In the genomic region with DNA sequence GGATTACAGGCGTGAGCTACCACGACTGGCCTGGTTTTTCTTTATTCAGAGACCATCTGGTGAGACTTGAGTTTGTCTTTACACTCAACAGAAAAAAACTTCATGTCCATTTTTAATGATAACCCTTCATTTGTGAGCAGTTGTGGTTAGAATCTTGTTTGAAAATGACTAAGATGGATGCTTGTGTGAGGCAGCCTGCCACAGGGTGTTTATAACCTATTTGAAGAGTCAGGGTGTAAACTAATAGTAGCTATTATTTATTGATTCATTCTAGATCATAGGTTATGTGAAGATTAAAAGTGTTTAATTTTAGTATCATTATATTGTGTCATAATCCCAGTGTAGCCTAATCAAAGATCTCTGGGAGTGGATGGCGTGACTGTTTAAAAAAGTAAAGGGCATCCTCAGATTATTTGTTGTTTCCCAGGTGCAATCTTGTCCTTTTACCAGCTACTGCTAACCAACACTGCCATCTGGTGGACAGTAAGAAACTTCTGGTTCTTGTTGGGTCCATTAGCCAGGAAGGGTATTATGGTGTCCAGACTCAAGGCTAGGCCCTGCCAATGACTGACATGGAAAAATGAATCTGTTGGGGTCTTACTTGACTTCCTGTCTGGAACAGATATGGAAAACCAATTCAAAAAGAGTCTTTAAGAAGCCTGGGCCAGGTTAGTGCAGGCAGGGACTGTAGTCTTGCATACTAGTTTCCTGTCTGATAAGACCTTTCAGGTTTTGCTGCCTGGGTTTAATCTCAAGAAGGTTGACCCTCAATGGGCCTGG, we compare ENCODE assay signal across 2 cellular contexts.
A peak's percentile ranks its signal among the peaks of the same experiment; 100 is the strongest.
TF ChIP-seq lines count a peak whose summit lies in the region.

No MANE protein-coding gene starts in this region.

TF ChIP-seq in HEK293T, 16 proteins besides CTCF, POLR2A, EP300 and RAD21 (continued from another document):
- TF ChIP-seq CTBP1 (IDR thresholded peaks at IDR 0.05; ENCODE audit: borderline replicate concordance) (no peak), ZNF384 (IDR thresholded peaks at IDR 0.05) (no peak)

TF ChIP-seq in K562, 482 proteins besides CTCF, POLR2A, EP300 and RAD21 (continued from another document and continues in another):
- TF ChIP-seq, protein P1, sequence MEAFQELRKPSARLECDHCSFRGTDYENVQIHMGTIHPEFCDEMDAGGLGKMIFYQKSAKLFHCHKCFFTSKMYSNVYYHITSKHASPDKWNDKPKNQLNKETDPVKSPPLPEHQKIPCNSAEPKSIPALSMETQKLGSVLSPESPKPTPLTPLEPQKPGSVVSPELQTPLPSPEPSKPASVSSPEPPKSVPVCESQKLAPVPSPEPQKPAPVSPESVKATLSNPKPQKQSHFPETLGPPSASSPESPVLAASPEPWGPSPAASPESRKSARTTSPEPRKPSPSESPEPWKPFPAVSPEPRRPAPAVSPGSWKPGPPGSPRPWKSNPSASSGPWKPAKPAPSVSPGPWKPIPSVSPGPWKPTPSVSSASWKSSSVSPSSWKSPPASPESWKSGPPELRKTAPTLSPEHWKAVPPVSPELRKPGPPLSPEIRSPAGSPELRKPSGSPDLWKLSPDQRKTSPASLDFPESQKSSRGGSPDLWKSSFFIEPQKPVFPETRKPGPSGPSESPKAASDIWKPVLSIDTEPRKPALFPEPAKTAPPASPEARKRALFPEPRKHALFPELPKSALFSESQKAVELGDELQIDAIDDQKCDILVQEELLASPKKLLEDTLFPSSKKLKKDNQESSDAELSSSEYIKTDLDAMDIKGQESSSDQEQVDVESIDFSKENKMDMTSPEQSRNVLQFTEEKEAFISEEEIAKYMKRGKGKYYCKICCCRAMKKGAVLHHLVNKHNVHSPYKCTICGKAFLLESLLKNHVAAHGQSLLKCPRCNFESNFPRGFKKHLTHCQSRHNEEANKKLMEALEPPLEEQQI (IDR thresholded peaks at IDR 0.05), result peak; percentile 20; the same call in 1 of the 2 replicates
- TF ChIP-seq RFX1 (IDR thresholded peaks at IDR 0.05) (no peak), JUND (IDR thresholded peaks at IDR 0.05; ENCODE audit: borderline replicate concordance, low read depth, low read length) (0 out of 2 replicates have a peak, but pooled peaks have one; percentile 31), JUND (tag; IDR thresholded peaks at IDR 0.05; ENCODE audit: borderline replicate concordance, low read depth, low read length) (no peak), ZNF436 (CRISPR knock-in tag; IDR thresholded peaks at IDR 0.05) (no peak), MEIS2 (IDR thresholded peaks at IDR 0.05; ENCODE audit: partially characterized antibody) (peak; percentile 50), MTA3 (IDR thresholded peaks at IDR 0.05; ENCODE audit: borderline replicate concordance) (0 out of 2 replicates have a peak, but pooled peaks have one; percentile 20), SMARCA5 (IDR thresholded peaks at IDR 0.05) (no peak), FOXK2 (conservative IDR thresholded peaks at IDR 0.05 in 1 of 2, IDR thresholded peaks at IDR 0.05 in 1 of 2; ENCODE audit: low read depth in 2 of 2) (no peak), TOE1 (IDR thresholded peaks at IDR 0.05; ENCODE audit: borderline replicate concordance) (no peak), TOE1 (CRISPR knock-in tag; IDR thresholded peaks at IDR 0.05; ENCODE audit: borderline replicate concordance, low read depth) (no peak), SMC3 (conservative IDR thresholded peaks at IDR 0.05; ENCODE audit: insufficient read depth, low read depth, low read length) (peak; percentile 95), RCOR1 (IDR thresholded peaks at IDR 0.05; ENCODE audit: borderline replicate concordance in 1 of 2, low read depth in 2 of 2, low read length in 2 of 2) (peak in 1 of 2 experiments; percentile 24; a peak in 1 of 4 replicates), ATF7 (IDR thresholded peaks at IDR 0.05) (no peak), STAG1 (CRISPR knock-in tag; IDR thresholded peaks at IDR 0.05; ENCODE audit: borderline replicate concordance) (peak; percentile 82; the same call in 1 of the 2 replicates), ZNF134 (CRISPR knock-in tag; conservative IDR thresholded peaks at IDR 0.05) (no peak), ARNT (IDR thresholded peaks at IDR 0.05) (0 out of 4 replicates have a peak, but pooled peaks of 1 of the 2 experiments have one; percentile 34), GATAD2A (IDR thresholded peaks at IDR 0.05) (no peak), ZMIZ1 (IDR thresholded peaks at IDR 0.05; ENCODE audit: low read depth in 2 of 2, low read length in 2 of 2) (no peak), MNT (conservative IDR thresholded peaks at IDR 0.05) (0 out of 4 replicates have a peak, but pooled peaks of 1 of the 2 experiments have one; percentile 18), TEAD4 (IDR thresholded peaks at IDR 0.05; ENCODE audit: low read length) (0 out of 2 replicates have a peak, but pooled peaks have one; percentile 11), TEAD4 (CRISPR knock-in tag; IDR thresholded peaks at IDR 0.05; ENCODE audit: borderline replicate concordance) (no peak), ZNF592 (IDR thresholded peaks at IDR 0.05) (0 out of 2 replicates have a peak, but pooled peaks have one; percentile 35), PHB2 (IDR thresholded peaks at IDR 0.05; ENCODE audit: low read depth) (no peak), ARID2 (IDR thresholded peaks at IDR 0.05) (peak; percentile 93), COPS2 (conservative IDR thresholded peaks at IDR 0.05) (no peak), EHMT2 (IDR thresholded peaks at IDR 0.05) (0 out of 2 replicates have a peak, but pooled peaks have one; percentile 36), HEY1 (CRISPR knock-in tag; IDR thresholded peaks at IDR 0.05; ENCODE audit: borderline replicate concordance) (0 out of 2 replicates have a peak, but pooled peaks have one; percentile 17), CTBP1 (IDR thresholded peaks at IDR 0.05; ENCODE audit: borderline replicate concordance) (peak; percentile 49; the same call in 1 of the 2 replicates), GMEB1 (CRISPR knock-in tag; IDR thresholded peaks at IDR 0.05) (0 out of 2 replicates have a peak, but pooled peaks have one; percentile 14), ZBTB34 (CRISPR knock-in tag; IDR thresholded peaks at IDR 0.05) (no peak), MAX (CRISPR knock-in tag; IDR thresholded peaks at IDR 0.05) (no peak), CC2D1A (IDR thresholded peaks at IDR 0.05) (peak; percentile 67), SOX6 (IDR thresholded peaks at IDR 0.05) (peak; percentile 9; the same call in 1 of the 2 replicates), DACH1 (IDR thresholded peaks at IDR 0.05; ENCODE audit: partially characterized antibody) (no peak), DDX20 (tag; IDR thresholded peaks at IDR 0.05; ENCODE audit: low read depth) (no peak), CREB1 (IDR thresholded peaks at IDR 0.05) (no peak), CREB1 (CRISPR knock-in tag; IDR thresholded peaks at IDR 0.05) (no peak)
- TF ChIP-seq, protein P2, sequence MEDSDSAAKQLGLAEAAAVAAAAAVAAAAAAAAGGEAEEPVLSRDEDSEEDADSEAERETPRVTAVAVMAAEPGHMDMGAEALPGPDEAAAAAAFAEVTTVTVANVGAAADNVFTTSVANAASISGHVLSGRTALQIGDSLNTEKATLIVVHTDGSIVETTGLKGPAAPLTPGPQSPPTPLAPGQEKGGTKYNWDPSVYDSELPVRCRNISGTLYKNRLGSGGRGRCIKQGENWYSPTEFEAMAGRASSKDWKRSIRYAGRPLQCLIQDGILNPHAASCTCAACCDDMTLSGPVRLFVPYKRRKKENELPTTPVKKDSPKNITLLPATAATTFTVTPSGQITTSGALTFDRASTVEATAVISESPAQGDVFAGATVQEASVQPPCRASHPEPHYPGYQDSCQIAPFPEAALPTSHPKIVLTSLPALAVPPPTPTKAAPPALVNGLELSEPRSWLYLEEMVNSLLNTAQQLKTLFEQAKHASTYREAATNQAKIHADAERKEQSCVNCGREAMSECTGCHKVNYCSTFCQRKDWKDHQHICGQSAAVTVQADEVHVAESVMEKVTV (CRISPR knock-in tag; IDR thresholded peaks at IDR 0.05), result peak; percentile 95
